1 cellular context compared by ENCODE assay signal in genomic region chr11:109946322-109946846, GRCh38.
TF ChIP-seq lines count a peak whose summit lies in the region.

No MANE protein-coding gene starts in this region.

TF ChIP-seq in GM12878, 131 proteins besides CTCF, POLR2A, EP300 and RAD21 (continued from another document):
- peak; percentile 44 for TF ChIP-seq ATF7 (IDR thresholded peaks at IDR 0.05; ENCODE audit: low read depth)
- TF ChIP-seq PAX8 (IDR thresholded peaks at IDR 0.05): no peak
- TF ChIP-seq HSF1 (IDR thresholded peaks at IDR 0.05; ENCODE audit: low read depth, low read length): 0 out of 2 replicates have a peak, but pooled peaks have one; percentile 28
- TF ChIP-seq IRF4 (IDR thresholded peaks at IDR 0.05; ENCODE audit: low read depth, low read length): 0 out of 2 replicates have a peak, but pooled peaks have one; percentile 50
- no peak for TF ChIP-seq USF1 (IDR thresholded peaks at IDR 0.05; ENCODE audit: borderline replicate concordance, extremely low read length, insufficient read depth, low read depth, low read length)
